1 cellular context compared by ENCODE assay signal in the genomic region with DNA sequence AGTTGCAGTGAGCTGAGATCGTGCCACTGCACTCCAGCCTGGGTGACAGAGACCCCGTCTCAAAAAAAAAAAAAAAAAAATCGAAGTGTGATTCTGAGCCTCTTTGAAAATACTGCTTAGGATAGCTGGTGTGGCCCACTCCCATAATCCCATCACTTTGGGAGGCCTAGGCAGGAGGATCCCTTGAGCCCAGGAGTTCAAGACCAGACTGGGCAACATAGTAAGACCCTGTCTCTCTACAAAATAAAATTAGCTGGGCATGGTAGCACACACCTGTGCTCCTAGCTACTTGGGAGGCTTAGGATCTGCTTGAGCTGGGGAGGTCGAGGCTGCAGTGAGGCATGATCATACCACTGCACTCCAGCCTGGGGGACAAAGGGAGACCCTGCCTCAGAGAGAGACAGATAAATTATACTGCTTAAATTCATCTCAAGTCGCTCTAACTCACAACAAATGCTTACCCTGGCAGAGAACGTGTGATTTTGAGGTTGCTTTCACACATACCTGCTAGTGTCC.
TF ChIP-seq lines count a peak whose summit lies in the region.

No MANE protein-coding gene starts in this region.

TF ChIP-seq in H1, 55 proteins besides CTCF, POLR2A, EP300 and RAD21:
- TF ChIP-seq KDM1A (IDR thresholded peaks at IDR 0.05; ENCODE audit: borderline replicate concordance, low read length), result 0 out of 2 replicates have a peak, but pooled peaks have one; percentile 26
- TF ChIP-seq RBBP5 (IDR thresholded peaks at IDR 0.05; ENCODE audit: borderline replicate concordance, low read depth, low read length), result no peak
